1 cellular context compared by ENCODE assay signal in genomic region chr1:150926094-150926741, GRCh38.
TF ChIP-seq lines count a peak whose summit lies in the region.

Gene SETDB1, plus strand, starts transcription at chr1:150926363. Its CDS starts 1,352 bp downstream, at chr1:150927715.

TF ChIP-seq in SK-N-SH treated with all-trans-retinoic acid at 6 μM for 48 hours, 23 proteins besides CTCF, POLR2A, EP300 and RAD21 (continued from another document):
- TF ChIP-seq, protein P1, sequence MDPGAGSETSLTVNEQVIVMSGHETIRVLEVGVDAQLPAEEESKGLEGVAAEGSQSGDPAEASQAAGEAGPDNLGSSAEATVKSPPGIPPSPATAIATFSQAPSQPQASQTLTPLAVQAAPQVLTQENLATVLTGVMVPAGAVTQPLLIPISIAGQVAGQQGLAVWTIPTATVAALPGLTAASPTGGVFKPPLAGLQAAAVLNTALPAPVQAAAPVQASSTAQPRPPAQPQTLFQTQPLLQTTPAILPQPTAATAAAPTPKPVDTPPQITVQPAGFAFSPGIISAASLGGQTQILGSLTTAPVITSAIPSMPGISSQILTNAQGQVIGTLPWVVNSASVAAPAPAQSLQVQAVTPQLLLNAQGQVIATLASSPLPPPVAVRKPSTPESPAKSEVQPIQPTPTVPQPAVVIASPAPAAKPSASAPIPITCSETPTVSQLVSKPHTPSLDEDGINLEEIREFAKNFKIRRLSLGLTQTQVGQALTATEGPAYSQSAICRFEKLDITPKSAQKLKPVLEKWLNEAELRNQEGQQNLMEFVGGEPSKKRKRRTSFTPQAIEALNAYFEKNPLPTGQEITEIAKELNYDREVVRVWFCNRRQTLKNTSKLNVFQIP (CRISPR knock-in tag; IDR thresholded peaks at IDR 0.05; ENCODE audit: borderline replicate concordance, low read depth), result 0 out of 2 replicates have a peak, but pooled peaks have one; percentile 11
- TF ChIP-seq ARNTL (CRISPR knock-in tag; IDR thresholded peaks at IDR 0.05; ENCODE audit: borderline replicate concordance, low read depth), result no peak
